Comparison of ENCODE assay signal across 8 cellular contexts in the genomic region with DNA sequence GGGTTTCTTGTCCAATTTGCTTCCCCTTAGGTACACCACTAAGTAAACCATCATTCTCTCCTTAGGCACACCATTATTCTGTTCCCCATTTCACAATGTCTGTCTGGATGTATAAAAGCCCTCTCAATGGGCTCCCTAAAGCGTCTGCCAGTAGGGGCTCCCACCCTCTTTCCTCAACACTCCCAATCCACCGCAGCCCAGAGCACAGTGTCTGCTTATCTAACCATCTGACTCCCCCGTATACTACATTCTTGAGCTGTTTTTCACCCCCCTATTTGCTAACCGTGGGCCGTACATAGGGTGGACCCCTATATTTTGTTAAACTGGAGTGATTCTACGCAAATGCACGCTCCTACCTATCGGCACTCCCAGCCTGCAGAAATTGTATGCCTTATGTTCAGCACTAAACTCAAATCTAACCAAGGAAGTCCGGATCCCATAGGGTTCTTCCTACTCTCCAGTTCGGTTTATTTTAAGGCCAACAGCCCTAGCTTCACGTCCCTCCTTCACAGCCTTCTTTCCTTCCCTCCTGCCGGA. TPM values are rescaled to one million over a fixed set of nuclear protein-coding genes. Genes with fewer than 3 reads are reported as not detected.
A peak's percentile ranks its signal among the peaks of the same experiment; 100 is the strongest.
DNase-seq lines count a peak whose midpoint lies in the region; ATAC-seq, FAIRE-seq and TF ChIP-seq lines count a peak whose summit lies in the region.

No MANE protein-coding gene starts in this region.

- H3K18ac ChIP-seq in trophoblast cell (ENCODE audit: low read length) = peak overlapping the region; percentile 34

- no peaks in the 10 kb centered on the region for H3K9me3 Mint-ChIP-seq in activated CD4-positive, alpha-beta T cell treated with anti-CD3 and anti-CD28 coated beads for 36 hours (ENCODE audit: low read depth)
- no peaks in the 10 kb centered on the region for H3K9me3 Mint-ChIP-seq in activated B cell treated with CpG ODN at 0.5 μM for 24 hours

- peak overlapping the region; percentile 55 for H2AFZ ChIP-seq in trophoblast cell (ENCODE audit: insufficient read depth, low read length, poor library complexity)

- H4K91ac ChIP-seq in trophoblast cell (ENCODE audit: low read depth, low read length) = peak overlapping the region; percentile 5

- peaks cover 18% of the 10 kb centered on the region for H3K36me3 Mint-ChIP-seq in activated CD4-positive, alpha-beta T cell treated with anti-CD3 and anti-CD28 coated beads for 36 hours (ENCODE audit: low read depth)
- H3K36me3 Mint-ChIP-seq in activated B cell treated with CpG ODN at 0.5 μM for 24 hours (ENCODE audit: low read depth) = peaks cover 30% of the 10 kb centered on the region

- ATAC-seq in activated CD4-positive, alpha-beta T cell treated with anti-CD3 and anti-CD28 coated beads for 36 hours = peak; percentile 2
- peak; percentile 7 for ATAC-seq in activated B cell treated with CpG ODN at 0.5 μM for 24 hours (ENCODE audit: low read depth)

- H3K4ac ChIP-seq in trophoblast cell (ENCODE audit: low read depth, low read length) = no peak overlapping the region

- H3K4me3 Mint-ChIP-seq in activated CD4-positive, alpha-beta T cell treated with anti-CD3 and anti-CD28 coated beads for 36 hours = peak overlapping the region; percentile 94
- peak overlapping the region; percentile 96 for H3K4me3 Mint-ChIP-seq in activated B cell treated with CpG ODN at 0.5 μM for 24 hours

- peak overlapping the region; percentile 99 for H3K4me2 ChIP-seq in trophoblast cell (ENCODE audit: low read length)

- H2BK5ac ChIP-seq in trophoblast cell (ENCODE audit: low read depth, low read length, poor library complexity) = no peak overlapping the region

- TF ChIP-seq CTCF in activated B cell treated with CpG ODN at 0.5 μM for 24 hours (IDR thresholded peaks at IDR 0.05) = no peak

- H2AK5ac ChIP-seq in trophoblast cell (ENCODE audit: low read length) = no peak overlapping the region

- POLR2A ChIA-PET in activated CD4-positive, alpha-beta T cell treated with anti-CD3 and anti-CD28 coated beads for 36 hours (lab: Charles Lee) = interaction anchor here (0.7 to 1.2 kb wide), 6 partner anchors 21 to 360 kb away, joined by 3 to 5 read pairs (median 4); a partner anchor contains a TSS
- POLR2A ChIA-PET in activated B cell treated with CpG ODN at 0.5 μM for 24 hours (lab: Charles Lee) = interaction anchor here (0.6 to 3.1 kb wide), 37 partner anchors 22 to 635 kb away, joined by 3 to 39 read pairs (median 5); a partner anchor contains a TSS

- H4K12ac ChIP-seq in trophoblast cell (ENCODE audit: low read depth, low read length) = peak overlapping the region; percentile 21

- no peaks in the 10 kb centered on the region for H3K27me3 ChIP-seq in trophoblast cell (ENCODE audit: insufficient read depth, low read length)

- peak overlapping the region; percentile 37 for H3K27ac ChIP-seq in trophoblast cell (ENCODE audit: low read depth, low read length)

- peak overlapping the region; percentile 90 for H3K27ac Mint-ChIP-seq in activated CD4-positive, alpha-beta T cell treated with anti-CD3 and anti-CD28 coated beads for 36 hours
- peak overlapping the region; percentile 96 for H3K27ac Mint-ChIP-seq in activated B cell treated with CpG ODN at 0.5 μM for 24 hours

- no CpG with 5 or more reads among the region's 12 CpGs for WGBS in trophoblast cell (ENCODE audit: extremely low coverage, insufficient coverage, insufficient read length)

- H2BK120ac ChIP-seq in trophoblast cell (ENCODE audit: insufficient read depth, low read length, poor library complexity) = peak overlapping the region; percentile 16

- no peak overlapping the region for H2BK12ac ChIP-seq in trophoblast cell (ENCODE audit: low read length)

- H3K36me3 ChIP-seq in trophoblast cell (ENCODE audit: control insufficient read depth in 1 of 2, insufficient read depth in 2 of 2, low read length in 2 of 2) = peaks cover 10 to 11% of the 10 kb centered on the region in 2 experiments

- peak overlapping the region; percentile 13 for H3K14ac ChIP-seq in trophoblast cell (ENCODE audit: low read length)

- peaks cover 3% of the 10 kb centered on the region for H3K9me3 ChIP-seq in trophoblast cell (ENCODE audit: insufficient read depth, low read depth, low read length)

- H3K27me3 Mint-ChIP-seq in activated CD4-positive, alpha-beta T cell treated with anti-CD3 and anti-CD28 coated beads for 36 hours = peaks cover 4% of the 10 kb centered on the region
- peaks cover 2% of the 10 kb centered on the region for H3K27me3 Mint-ChIP-seq in activated B cell treated with CpG ODN at 0.5 μM for 24 hours

- H4K8ac ChIP-seq in trophoblast cell (ENCODE audit: low read depth, low read length) = peak overlapping the region; percentile 70

- H3K4me1 Mint-ChIP-seq in activated CD4-positive, alpha-beta T cell treated with anti-CD3 and anti-CD28 coated beads for 36 hours = peaks cover 31% of the 10 kb centered on the region
- peaks cover 36% of the 10 kb centered on the region for H3K4me1 Mint-ChIP-seq in activated B cell treated with CpG ODN at 0.5 μM for 24 hours

- intact Hi-C loops in activated CD4-positive, alpha-beta T cell treated with anti-CD3 and anti-CD28 coated beads for 36 hours (cut with DNase I, micrococcal nuclease) = loop anchor here (1.0 to 10.0 kb wide), 21 partner anchors 21 to 1127 kb away; a partner anchor contains a TSS
- intact Hi-C loops in activated B cell treated with CpG ODN at 0.5 μM for 24 hours (cut with micrococcal nuclease) = loop anchor here (1.0 to 5.0 kb wide), 14 partner anchors 21 to 519 kb away; a partner anchor contains a TSS

- CTCF ChIA-PET in activated CD4-positive, alpha-beta T cell treated with anti-CD3 and anti-CD28 coated beads for 36 hours (lab: Charles Lee) = interaction anchor here (0.7 to 7.4 kb wide), 17 partner anchors 14 to 358 kb away, joined by 3 to 87 read pairs (median 3); a partner anchor contains a TSS
- CTCF ChIA-PET in activated B cell treated with CpG ODN at 0.5 μM for 24 hours (lab: Charles Lee) = interaction anchor here (0.6 to 4.7 kb wide), 14 partner anchors 21 to 358 kb away, joined by 3 to 61 read pairs (median 4); a partner anchor contains a TSS

- 0 out of 2 replicates have a peak, but pooled peaks have one; percentile 22 for TF ChIP-seq POLR2A in H54 (IDR thresholded peaks at IDR 0.05; ENCODE audit: low read depth, low read length)

- no peak overlapping the region for H3K23ac ChIP-seq in trophoblast cell (ENCODE audit: low read length)

- H3K4me1 ChIP-seq in trophoblast cell (ENCODE audit: control insufficient read depth in 1 of 2, insufficient read depth in 2 of 2, low read length in 2 of 2) = peaks cover 2 to 4% of the 10 kb centered on the region in 2 experiments

- peak; percentile 31 for DNase-seq in activated CD4-positive, alpha-beta T cell treated with anti-CD3 and anti-CD28 coated beads for 36 hours
- no peak for DNase-seq in activated CD4-positive, alpha-beta T cell treated with anti-CD3 and anti-CD28 coated beads, Interleukin-2, amount 50 U/mL, for 1 hour
- no peak for DNase-seq in H54 (ENCODE audit: insufficient read length, low spot score)
- DNase-seq in NCI-H1105 (lab: John Stamatoyannopoulos, UW) = peak; percentile 12
- DNase-seq in activated B cell treated with CpG ODN at 0.5 μM for 24 hours = no peak
- DNase-seq in glomerular endothelial cell (ENCODE audit: extremely low read depth, low read depth, low spot score) = peak; percentile 22
- DNase-seq in trophoblast cell = no peak
- DNase-seq in amniotic stem cell (lab: John Stamatoyannopoulos, UW) = no peak

- H3K79me1 ChIP-seq in trophoblast cell (ENCODE audit: low read length) = peaks cover 9% of the 10 kb centered on the region

- H3K4me3 ChIP-seq in trophoblast cell (ENCODE audit: low read depth, low read length) = peak overlapping the region; percentile 65

- FAIRE-seq in H54 (lab: Jason Lieb, UNC) = no peak

- H3K9ac ChIP-seq in trophoblast cell (ENCODE audit: low read length) = peak overlapping the region; percentile 77

- H3K79me2 ChIP-seq in trophoblast cell (ENCODE audit: control insufficient read depth, insufficient read depth, low read length, poor library complexity) = peaks cover 9% of the 10 kb centered on the region

RNA-seq across cellular contexts. Expression of a gene that starts 0.7 kb away (rescaled TPM):
- 100 to 1,000 TPM; 141 to 146 TPM for total RNA-seq in activated CD4-positive, alpha-beta T cell treated with anti-CD3 and anti-CD28 coated beads for 36 hours
- total RNA-seq in activated B cell treated with CpG ODN at 0.5 μM for 24 hours = 115 and 127 TPM in 2 replicates
- total RNA-seq in glomerular endothelial cell = 124 and 134 TPM in 2 replicates
- polyA plus RNA-seq in trophoblast cell (2013) = 139 and 146 TPM in 2 replicates

RNA-seq across cellular contexts. Expression of a gene that starts 17.1 kb away (rescaled TPM):
- total RNA-seq in activated CD4-positive, alpha-beta T cell treated with anti-CD3 and anti-CD28 coated beads for 36 hours = 1 to 10 TPM in 1 of 2 experiments, under 1 TPM in 1; 0.98 to 1.1 TPM
- total RNA-seq in activated B cell treated with CpG ODN at 0.5 μM for 24 hours (not detected in 2 replicates), glomerular endothelial cell (not detected in 2 replicates)
- not detected in 2 replicates for polyA plus RNA-seq in trophoblast cell (2013)

RNA-seq across cellular contexts. Expression of a gene that starts 35.3 kb away (rescaled TPM):
- total RNA-seq in activated CD4-positive, alpha-beta T cell treated with anti-CD3 and anti-CD28 coated beads for 36 hours = not detected
- total RNA-seq in activated B cell treated with CpG ODN at 0.5 μM for 24 hours (not detected in 2 replicates), glomerular endothelial cell (10.5 and 23.1 TPM in 2 replicates)
- not detected in 2 replicates for polyA plus RNA-seq in trophoblast cell (2013)

RNA-seq across cellular contexts. Expression of a gene that starts 52.4 kb away (rescaled TPM):
- not detected for total RNA-seq in activated CD4-positive, alpha-beta T cell treated with anti-CD3 and anti-CD28 coated beads for 36 hours
- total RNA-seq in activated B cell treated with CpG ODN at 0.5 μM for 24 hours = not detected in 2 replicates
- total RNA-seq in glomerular endothelial cell = not detected in 2 replicates
- not detected in 2 replicates for polyA plus RNA-seq in trophoblast cell (2013)

RNA-seq across cellular contexts. Expression of a gene that starts 52.5 kb away (rescaled TPM):
- 10 to 100 TPM; 46.8 to 64.9 TPM for total RNA-seq in activated CD4-positive, alpha-beta T cell treated with anti-CD3 and anti-CD28 coated beads for 36 hours
- total RNA-seq in activated B cell treated with CpG ODN at 0.5 μM for 24 hours (38.5 and 49.1 TPM in 2 replicates), glomerular endothelial cell (26.0 and 29.5 TPM in 2 replicates)
- 85.4 and 86.5 TPM in 2 replicates for polyA plus RNA-seq in trophoblast cell (2013)

Comparison
In these comparisons a context has a peak if more than half of its experiments do, and no peak if none do; other contexts are left out.
1. DNase-seq: peak in activated CD4-positive, alpha-beta T cell treated with anti-CD3 and anti-CD28 coated beads for 36 hours (single experiment), NCI-H1105 (single experiment) and glomerular endothelial cell (single experiment); none in activated CD4-positive, alpha-beta T cell treated with anti-CD3 and anti-CD28 coated beads, Interleukin-2, amount 50 U/mL, for 1 hour (single experiment), H54 (single experiment), activated B cell treated with CpG ODN at 0.5 μM for 24 hours (single experiment), trophoblast cell (0 of 2) and amniotic stem cell (single experiment).
2. RNA of a gene that starts 35.3 kb away (total RNA-seq): 10.5 to 23.1 TPM in glomerular endothelial cell; not detected in activated B cell treated with CpG ODN at 0.5 μM for 24 hours and not detected in activated CD4-positive, alpha-beta T cell treated with anti-CD3 and anti-CD28 coated beads for 36 hours; every median in the first group is over 10 times any median in the second.